8 cellular contexts compared by ENCODE assay signal in the genomic region with DNA sequence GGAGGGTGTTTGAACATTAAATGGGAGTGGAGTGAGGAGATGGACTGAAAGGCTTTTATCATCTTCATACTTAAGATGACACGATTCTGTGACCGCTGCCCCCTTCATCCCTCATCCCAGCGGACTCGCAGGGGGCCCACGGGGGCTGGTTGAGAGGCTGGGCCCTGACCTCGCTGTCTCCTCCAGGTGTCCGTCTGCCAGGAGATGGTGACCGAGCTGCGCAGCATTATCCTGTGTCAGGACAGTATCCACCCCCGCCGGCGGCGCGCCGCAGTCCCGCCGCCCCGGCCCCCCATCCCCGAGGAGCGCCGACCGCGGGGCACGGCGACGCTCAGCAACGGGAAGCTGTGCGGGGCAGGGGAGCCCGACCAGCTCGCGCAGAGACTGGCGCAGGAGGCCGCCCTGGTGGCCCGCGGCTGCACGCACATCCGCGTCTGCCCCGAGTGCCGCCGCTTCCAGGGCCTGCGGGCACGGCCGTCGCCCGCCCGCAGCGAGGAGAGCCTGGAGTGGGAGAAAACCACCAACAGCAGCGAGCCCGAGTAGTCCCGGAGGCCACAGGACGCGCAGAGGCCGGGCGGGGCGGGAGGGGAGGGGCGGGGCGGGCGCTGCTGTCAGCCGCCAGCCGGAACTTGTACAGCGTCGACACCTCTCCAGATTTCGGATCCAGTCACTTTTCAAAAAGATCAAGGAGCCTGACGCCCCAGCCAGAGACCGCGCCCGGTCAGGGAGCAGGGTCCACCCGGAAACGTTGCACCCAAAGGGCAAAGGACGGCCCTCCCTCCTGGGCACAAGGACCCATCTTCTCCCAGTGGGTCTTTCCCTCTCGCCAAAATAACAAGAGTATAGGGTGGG. TPM values are rescaled to one million over a fixed set of nuclear protein-coding genes. Genes with fewer than 3 reads are reported as not detected.
DNase-seq lines count a peak whose midpoint lies in the region; ATAC-seq and TF ChIP-seq lines count a peak whose summit lies in the region.

No MANE protein-coding gene starts in this region.

- intact Hi-C loops in body of pancreas (cut with DNase I), result no loop called here

- H3K27ac ChIP-seq in body of pancreas, result peak overlapping the region in 2 of 4 donors; percentile 9 to 17

- WGBS in body of pancreas, 2 donors, result 5 to 12% methylated on average over 15 to 67 of the region's 72 CpGs

- no peaks in the 10 kb centered on the region for H3K9me3 ChIP-seq in body of pancreas

- H3K36me3 ChIP-seq in GM06990 (ENCODE audit: control insufficient read depth, insufficient read depth, low read length) (no peaks in the 10 kb centered on the region), body of pancreas (replicated peaks in 1 of 2; ENCODE audit: insufficient read depth in 1 of 2, low read depth in 2 of 2) (no peaks in the 10 kb centered on the region)

- H3K4me3 ChIP-seq in GM06990 (replicated peaks; ENCODE audit: low read depth, low read length), result peak overlapping the region; percentile 42
- peak overlapping the region in 1 of 2 donors; percentile 21 for H3K4me3 ChIP-seq in body of pancreas

- TF ChIP-seq POLR2A in body of pancreas (IDR thresholded peaks at IDR 0.05), result no peak

- ATAC-seq in HG03521 (IDR thresholded peaks at IDR 0.05; ENCODE audit: unreplicated experiment) (peak; percentile 55), body of pancreas (peak; percentile 85)

- TF ChIP-seq CTCF in GM06990 (IDR thresholded peaks at IDR 0.05; ENCODE audit: insufficient read depth, low read length, poor library complexity, severe bottlenecking), result no peak
- peak in 5 of 7 experiments; percentile 14 to 49 (median 30) for TF ChIP-seq CTCF in body of pancreas (IDR thresholded peaks at IDR 0.05)

- H3K27me3 ChIP-seq in GM06990 (replicated peaks; ENCODE audit: control insufficient read depth, insufficient read depth, low read length) (peaks cover 2% of the 10 kb centered on the region), body of pancreas (no peaks in the 10 kb centered on the region)

- DNase-seq in GM06990 (ENCODE audit: extremely low read depth, insufficient read length) (peak; percentile 32), T follicular helper cell (ENCODE audit: low read depth) (peak; percentile 4), body of pancreas (peak; percentile 45 to 70 (median 65)), iPS-NIHi11 (ENCODE audit: low spot score) (peak; percentile 81), NCI-H187 treated with DMSO at 0.1 percent for 48 hours (lab: John Stamatoyannopoulos, UW) (no peak), T-helper 9 cell (no peak)
- peak; percentile 28 for DNase-seq in stimulated activated CD4-positive, alpha-beta T cell treated with anti-CD3 and anti-CD28 coated beads, Interleukin-12 subunit alpha, Interleukin-12 subunit beta, amount 100 ng/mL, for 4 hours

- peaks cover 12% of the 10 kb centered on the region for H3K4me1 ChIP-seq in body of pancreas

RNA-seq across cellular contexts. Expression of a gene that starts 38.0 kb away (rescaled TPM):
- total RNA-seq in body of pancreas, result 10 to 100 TPM in 1 of 2 donors, 1 to 10 TPM in 1; 5.9 to 14.8 TPM

Comparison
In these comparisons a context has a peak if more than half of its experiments do, and no peak if none do; other contexts are left out.
1. DNase-seq: peak in GM06990 (single experiment), T follicular helper cell (single experiment), body of pancreas (4 of 4), iPS-NIHi11 (single experiment) and stimulated activated CD4-positive, alpha-beta T cell treated with anti-CD3 and anti-CD28 coated beads, Interleukin-12 subunit alpha, Interleukin-12 subunit beta, amount 100 ng/mL, for 4 hours (single experiment); none in NCI-H187 treated with DMSO at 0.1 percent for 48 hours (single experiment) and T-helper 9 cell (single experiment).